ENCODE assay signal across 8 cellular contexts in the genomic region with DNA sequence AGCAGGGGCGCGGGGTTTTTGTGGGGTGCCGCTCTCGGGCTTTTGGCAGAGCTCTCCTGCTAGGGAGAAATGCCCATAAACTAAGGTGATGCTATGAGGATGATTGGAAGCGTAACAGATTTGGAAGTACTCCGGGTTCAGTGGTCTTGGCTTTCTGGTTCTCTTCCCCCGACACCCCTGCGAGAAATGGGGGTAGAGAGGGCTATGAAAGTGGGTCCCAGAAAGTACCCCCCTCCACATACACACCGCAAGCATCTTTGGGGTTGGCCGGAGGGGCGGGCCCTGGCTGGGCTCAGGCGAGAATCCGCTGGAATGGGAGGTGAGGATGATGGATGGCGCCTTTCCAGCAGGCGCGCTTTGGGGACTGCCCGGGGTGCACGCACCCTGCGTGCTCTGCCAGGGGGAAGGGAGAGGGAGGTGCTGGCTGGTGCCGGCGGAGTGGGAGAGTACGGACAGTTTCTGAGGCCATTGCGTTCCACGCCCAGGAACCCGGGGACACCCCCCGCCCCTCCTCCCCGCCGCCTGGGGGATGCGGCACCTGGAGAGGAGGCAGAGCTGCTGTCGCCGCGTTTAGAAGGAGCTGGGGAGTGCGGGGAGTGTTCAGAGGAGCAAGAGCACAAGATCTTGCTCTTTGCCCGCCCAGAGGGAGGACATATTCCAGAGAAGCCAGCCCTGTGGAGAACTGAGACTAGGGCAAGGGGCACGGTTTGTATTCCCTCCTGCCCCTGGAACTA. TPM values are rescaled to one million over a fixed set of nuclear protein-coding genes. Genes with fewer than 3 reads are reported as not detected.
DNase-seq lines count a peak whose midpoint lies in the region; ATAC-seq and TF ChIP-seq lines count a peak whose summit lies in the region.

No MANE protein-coding gene starts in this region.

- no peaks in the 10 kb centered on the region for H4K20me1 ChIP-seq in MM.1S (ENCODE audit: insufficient read depth, low read length)
- H4K20me1 ChIP-seq in smooth muscle cell (ENCODE audit: low read depth): peaks cover 8% of the 10 kb centered on the region

- no peaks in the 10 kb centered on the region for H3K27me3 ChIP-seq in MM.1S (replicated peaks; ENCODE audit: insufficient read depth, low read length)
- no peaks in the 10 kb centered on the region for H3K27me3 ChIP-seq in kidney epithelial cell (ENCODE audit: control insufficient read depth, insufficient read depth, low read length)
- H3K27me3 ChIP-seq in smooth muscle cell (ENCODE audit: low read depth): peaks cover 38% of the 10 kb centered on the region

- H3K4me2 ChIP-seq in MM.1S (ENCODE audit: low read depth, low read length): peak overlapping the region; percentile 80
- H3K4me2 ChIP-seq in smooth muscle cell: peak overlapping the region; percentile 98

- no peak overlapping the region for H3K27ac ChIP-seq in MM.1S (ENCODE audit: low read length)
- no peak overlapping the region for H3K27ac ChIP-seq in smooth muscle cell (ENCODE audit: low read depth)

- H3F3A ChIP-seq in MM.1S (ENCODE audit: insufficient read depth, low read length): peaks cover 3% of the 10 kb centered on the region; the same call in 1 of the 2 replicates
- no peaks in the 10 kb centered on the region for H3F3A ChIP-seq in smooth muscle cell (ENCODE audit: low read depth)

- no peaks in the 10 kb centered on the region for H3K9me2 ChIP-seq in MM.1S (replicated peaks; ENCODE audit: insufficient read depth, low read length)

- H2AFZ ChIP-seq in MM.1S (ENCODE audit: low read length) (peak overlapping the region; percentile 59; the same call in 1 of the 2 replicates), smooth muscle cell (ENCODE audit: low read depth) (peak overlapping the region; percentile 99)

- no peak for ATAC-seq in GM21576 (IDR thresholded peaks at IDR 0.05; ENCODE audit: unreplicated experiment)

- H3K9ac ChIP-seq in MM.1S (ENCODE audit: low read length): no peak overlapping the region
- H3K9ac ChIP-seq in smooth muscle cell (ENCODE audit: low read depth): no peak overlapping the region

- 2% methylated on average over 32 of the region's 35 CpGs for WGBS in smooth muscle cell (ENCODE audit: low lambda C conversion rate)

- H3K4me1 ChIP-seq in MM.1S (ENCODE audit: low read length) (no peaks in the 10 kb centered on the region), smooth muscle cell (ENCODE audit: low read depth) (peaks cover 15% of the 10 kb centered on the region)

- H3K4me3 ChIP-seq in MM.1S (ENCODE audit: low read length): peak overlapping the region; percentile 59
- H3K4me3 ChIP-seq in kidney epithelial cell (ENCODE audit: low read depth, low read length): peak overlapping the region; percentile 81
- H3K4me3 ChIP-seq in smooth muscle cell: peak overlapping the region; percentile 81

- no peak for TF ChIP-seq CTCF in MM.1S (IDR thresholded peaks at IDR 0.05; ENCODE audit: low read length)
- TF ChIP-seq CTCF in kidney epithelial cell (IDR thresholded peaks at IDR 0.05; ENCODE audit: insufficient read depth, low read length, poor library complexity, severe bottlenecking): no peak
- TF ChIP-seq CTCF in smooth muscle cell (IDR thresholded peaks at IDR 0.05; ENCODE audit: borderline replicate concordance, insufficient read depth, poor library complexity, severe bottlenecking): no peak

- no peaks in the 10 kb centered on the region for H3K9me3 ChIP-seq in MM.1S (replicated peaks; ENCODE audit: insufficient read depth, low read length)
- no peaks in the 10 kb centered on the region for H3K9me3 ChIP-seq in smooth muscle cell (replicated peaks; ENCODE audit: low read depth)

- H3K79me2 ChIP-seq in MM.1S (ENCODE audit: low read length) (no peaks in the 10 kb centered on the region), smooth muscle cell (ENCODE audit: low read depth) (no peaks in the 10 kb centered on the region)

- peak; percentile 8 for DNase-seq in AG08396 (ENCODE audit: low spot score)
- no peak for DNase-seq in MM.1S
- DNase-seq in astrocyte of the hippocampus (ENCODE audit: low read depth, low spot score): peak; percentile 59
- no peak for DNase-seq in kidney epithelial cell (ENCODE audit: low read depth)
- no peak for DNase-seq in smooth muscle cell (lab: John Stamatoyannopoulos, UW; ENCODE audit: unreplicated experiment)
- no peak for DNase-seq in stimulated activated naive CD4-positive, alpha-beta T cell treated with Interleukin-2 at 50 U/mL for 16 hours (lab: John Stamatoyannopoulos, UW)
- DNase-seq in HUDEP-2 (lab: John Stamatoyannopoulos, UW; ENCODE audit: unreplicated experiment in 76 of 76): no peak

- H3K36me3 ChIP-seq in MM.1S (replicated peaks; ENCODE audit: insufficient read depth, low read length) (no peaks in the 10 kb centered on the region), kidney epithelial cell (ENCODE audit: control insufficient read depth, insufficient read depth, low read length) (no peaks in the 10 kb centered on the region), smooth muscle cell (ENCODE audit: low read depth) (no peaks in the 10 kb centered on the region)

RNA-seq across cellular contexts. Expression of a gene that starts 1.9 kb away (rescaled TPM):
- total RNA-seq in kidney epithelial cell: 2.3 and 3.8 TPM in 2 replicates
- 2.2 and 2.3 TPM in 2 replicates for total RNA-seq in smooth muscle cell
- 2.8 and 3.4 TPM in 2 replicates for polyA plus RNA-seq in smooth muscle cell

Comparison
In these comparisons a context has a peak if more than half of its experiments do, and no peak if none do; other contexts are left out.
1. DNase-seq: peak in AG08396 (single experiment) and astrocyte of the hippocampus (single experiment); none in MM.1S (single experiment), kidney epithelial cell (single experiment), smooth muscle cell (single experiment), stimulated activated naive CD4-positive, alpha-beta T cell treated with Interleukin-2 at 50 U/mL for 16 hours (single experiment) and HUDEP-2 (0 of 76).
2. Peak in every context shown above with its lines, with median percentiles within 50 percentile points of each other: H3K4me3 ChIP-seq.